ENCODE assay signal across 1 cellular context in genomic region chr20:31664696-31665354, GRCh38.
A peak's percentile ranks its signal among the peaks of the same experiment; 100 is the strongest.
TF ChIP-seq lines count a peak whose summit lies in the region.

No MANE protein-coding gene starts in this region.

TF ChIP-seq in HepG2, 621 proteins besides CTCF, POLR2A, EP300 and RAD21 (continued from another document and continues in another):
- TF ChIP-seq, protein P1, sequence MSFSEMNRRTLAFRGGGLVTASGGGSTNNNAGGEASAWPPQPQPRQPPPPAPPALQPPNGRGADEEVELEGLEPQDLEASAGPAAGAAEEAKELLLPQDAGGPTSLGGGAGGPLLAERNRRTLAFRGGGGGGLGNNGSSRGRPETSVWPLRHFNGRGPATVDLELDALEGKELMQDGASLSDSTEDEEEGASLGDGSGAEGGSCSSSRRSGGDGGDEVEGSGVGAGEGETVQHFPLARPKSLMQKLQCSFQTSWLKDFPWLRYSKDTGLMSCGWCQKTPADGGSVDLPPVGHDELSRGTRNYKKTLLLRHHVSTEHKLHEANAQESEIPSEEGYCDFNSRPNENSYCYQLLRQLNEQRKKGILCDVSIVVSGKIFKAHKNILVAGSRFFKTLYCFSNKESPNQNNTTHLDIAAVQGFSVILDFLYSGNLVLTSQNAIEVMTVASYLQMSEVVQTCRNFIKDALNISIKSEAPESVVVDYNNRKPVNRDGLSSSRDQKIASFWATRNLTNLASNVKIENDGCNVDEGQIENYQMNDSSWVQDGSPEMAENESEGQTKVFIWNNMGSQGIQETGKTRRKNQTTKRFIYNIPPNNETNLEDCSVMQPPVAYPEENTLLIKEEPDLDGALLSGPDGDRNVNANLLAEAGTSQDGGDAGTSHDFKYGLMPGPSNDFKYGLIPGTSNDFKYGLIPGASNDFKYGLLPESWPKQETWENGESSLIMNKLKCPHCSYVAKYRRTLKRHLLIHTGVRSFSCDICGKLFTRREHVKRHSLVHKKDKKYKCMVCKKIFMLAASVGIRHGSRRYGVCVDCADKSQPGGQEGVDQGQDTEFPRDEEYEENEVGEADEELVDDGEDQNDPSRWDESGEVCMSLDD (CRISPR knock-in tag; IDR thresholded peaks at IDR 0.05; ENCODE audit: borderline replicate concordance): no peak
- TF ChIP-seq, protein P2, sequence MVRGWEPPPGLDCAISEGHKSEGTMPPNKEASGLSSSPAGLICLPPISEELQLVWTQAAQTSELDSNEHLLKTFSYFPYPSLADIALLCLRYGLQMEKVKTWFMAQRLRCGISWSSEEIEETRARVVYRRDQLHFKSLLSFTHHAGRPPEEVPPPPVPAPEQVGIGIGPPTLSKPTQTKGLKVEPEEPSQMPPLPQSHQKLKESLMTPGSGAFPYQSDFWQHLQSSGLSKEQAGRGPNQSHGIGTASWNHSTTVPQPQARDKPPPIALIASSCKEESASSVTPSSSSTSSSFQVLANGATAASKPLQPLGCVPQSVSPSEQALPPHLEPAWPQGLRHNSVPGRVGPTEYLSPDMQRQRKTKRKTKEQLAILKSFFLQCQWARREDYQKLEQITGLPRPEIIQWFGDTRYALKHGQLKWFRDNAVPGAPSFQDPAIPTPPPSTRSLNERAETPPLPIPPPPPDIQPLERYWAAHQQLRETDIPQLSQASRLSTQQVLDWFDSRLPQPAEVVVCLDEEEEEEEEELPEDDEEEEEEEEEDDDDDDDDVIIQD (CRISPR knock-in tag; IDR thresholded peaks at IDR 0.05; ENCODE audit: low read depth): no peak
- TF ChIP-seq REXO4 (CRISPR knock-in tag; IDR thresholded peaks at IDR 0.05; ENCODE audit: borderline replicate concordance): no peak
- no peak for TF ChIP-seq RXRA (CRISPR knock-in tag; IDR thresholded peaks at IDR 0.05)
- TF ChIP-seq FLYWCH1 (CRISPR knock-in tag; IDR thresholded peaks at IDR 0.05): no peak
- no peak for TF ChIP-seq ZNF607 (CRISPR knock-in tag; IDR thresholded peaks at IDR 0.05; ENCODE audit: borderline replicate concordance)
- no peak for TF ChIP-seq XBP1 (CRISPR knock-in tag; IDR thresholded peaks at IDR 0.05)
- no peak for TF ChIP-seq TAF15 (IDR thresholded peaks at IDR 0.05; ENCODE audit: low read depth, low read length, poor library complexity, severe bottlenecking)
- TF ChIP-seq PRPF4 (IDR thresholded peaks at IDR 0.05; ENCODE audit: low read depth, low read length, poor library complexity, severe bottlenecking): no peak
- no peak; the same call in 1 of the 2 replicates for TF ChIP-seq ETV6 (CRISPR knock-in tag; conservative IDR thresholded peaks at IDR 0.05)
- no peak for TF ChIP-seq CEBPG (CRISPR knock-in tag; IDR thresholded peaks at IDR 0.05)
- no peak for TF ChIP-seq ZNF335 (CRISPR knock-in tag; IDR thresholded peaks at IDR 0.05)
- no peak for TF ChIP-seq ZNF24 (IDR thresholded peaks at IDR 0.05)
- peak; percentile 53 for TF ChIP-seq ZNF280B (CRISPR knock-in tag; IDR thresholded peaks at IDR 0.05; ENCODE audit: borderline replicate concordance)
- 0 out of 2 replicates have a peak, but pooled peaks have one; percentile 20 for TF ChIP-seq ZFP1 (CRISPR knock-in tag; IDR thresholded peaks at IDR 0.05)
- no peak for TF ChIP-seq NCOA1 (CRISPR knock-in tag; IDR thresholded peaks at IDR 0.05)
- TF ChIP-seq, protein P3, sequence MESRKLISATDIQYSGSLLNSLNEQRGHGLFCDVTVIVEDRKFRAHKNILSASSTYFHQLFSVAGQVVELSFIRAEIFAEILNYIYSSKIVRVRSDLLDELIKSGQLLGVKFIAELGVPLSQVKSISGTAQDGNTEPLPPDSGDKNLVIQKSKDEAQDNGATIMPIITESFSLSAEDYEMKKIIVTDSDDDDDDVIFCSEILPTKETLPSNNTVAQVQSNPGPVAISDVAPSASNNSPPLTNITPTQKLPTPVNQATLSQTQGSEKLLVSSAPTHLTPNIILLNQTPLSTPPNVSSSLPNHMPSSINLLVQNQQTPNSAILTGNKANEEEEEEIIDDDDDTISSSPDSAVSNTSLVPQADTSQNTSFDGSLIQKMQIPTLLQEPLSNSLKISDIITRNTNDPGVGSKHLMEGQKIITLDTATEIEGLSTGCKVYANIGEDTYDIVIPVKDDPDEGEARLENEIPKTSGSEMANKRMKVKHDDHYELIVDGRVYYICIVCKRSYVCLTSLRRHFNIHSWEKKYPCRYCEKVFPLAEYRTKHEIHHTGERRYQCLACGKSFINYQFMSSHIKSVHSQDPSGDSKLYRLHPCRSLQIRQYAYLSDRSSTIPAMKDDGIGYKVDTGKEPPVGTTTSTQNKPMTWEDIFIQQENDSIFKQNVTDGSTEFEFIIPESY (CRISPR knock-in tag; IDR thresholded peaks at IDR 0.05): no peak
- no peak for TF ChIP-seq ZFAT (CRISPR knock-in tag; conservative IDR thresholded peaks at IDR 0.05)
- TF ChIP-seq ZBTB1 (CRISPR knock-in tag; IDR thresholded peaks at IDR 0.05; ENCODE audit: borderline replicate concordance): no peak
- TF ChIP-seq NRL (CRISPR knock-in tag; IDR thresholded peaks at IDR 0.05; ENCODE audit: borderline replicate concordance): peak; percentile 84; the same call in 1 of the 2 replicates
- TF ChIP-seq FOSL1 (CRISPR knock-in tag; IDR thresholded peaks at IDR 0.05; ENCODE audit: borderline replicate concordance): no peak
- TF ChIP-seq ZNF451 (CRISPR knock-in tag; IDR thresholded peaks at IDR 0.05): no peak
- TF ChIP-seq ZNF766 (CRISPR knock-in tag; IDR thresholded peaks at IDR 0.05; ENCODE audit: borderline replicate concordance): no peak
- no peak for TF ChIP-seq RFX3 (CRISPR knock-in tag; IDR thresholded peaks at IDR 0.05)
- no peak for TF ChIP-seq ZNF484 (CRISPR knock-in tag; IDR thresholded peaks at IDR 0.05; ENCODE audit: borderline replicate concordance, low read depth)
- TF ChIP-seq ZNF460 (CRISPR knock-in tag; IDR thresholded peaks at IDR 0.05; ENCODE audit: borderline replicate concordance): no peak
- TF ChIP-seq, protein P4, sequence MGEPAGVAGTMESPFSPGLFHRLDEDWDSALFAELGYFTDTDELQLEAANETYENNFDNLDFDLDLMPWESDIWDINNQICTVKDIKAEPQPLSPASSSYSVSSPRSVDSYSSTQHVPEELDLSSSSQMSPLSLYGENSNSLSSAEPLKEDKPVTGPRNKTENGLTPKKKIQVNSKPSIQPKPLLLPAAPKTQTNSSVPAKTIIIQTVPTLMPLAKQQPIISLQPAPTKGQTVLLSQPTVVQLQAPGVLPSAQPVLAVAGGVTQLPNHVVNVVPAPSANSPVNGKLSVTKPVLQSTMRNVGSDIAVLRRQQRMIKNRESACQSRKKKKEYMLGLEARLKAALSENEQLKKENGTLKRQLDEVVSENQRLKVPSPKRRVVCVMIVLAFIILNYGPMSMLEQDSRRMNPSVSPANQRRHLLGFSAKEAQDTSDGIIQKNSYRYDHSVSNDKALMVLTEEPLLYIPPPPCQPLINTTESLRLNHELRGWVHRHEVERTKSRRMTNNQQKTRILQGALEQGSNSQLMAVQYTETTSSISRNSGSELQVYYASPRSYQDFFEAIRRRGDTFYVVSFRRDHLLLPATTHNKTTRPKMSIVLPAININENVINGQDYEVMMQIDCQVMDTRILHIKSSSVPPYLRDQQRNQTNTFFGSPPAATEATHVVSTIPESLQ (CRISPR knock-in tag; conservative IDR thresholded peaks at IDR 0.05): no peak
- TF ChIP-seq FIP1L1 (IDR thresholded peaks at IDR 0.05; ENCODE audit: borderline replicate concordance, insufficient read depth, low read depth, low read length): no peak
- no peak for TF ChIP-seq GATA4 (IDR thresholded peaks at IDR 0.05; ENCODE audit: borderline replicate concordance, low read depth)
- no peak for TF ChIP-seq MAFK (conservative IDR thresholded peaks at IDR 0.05 in 1 of 2, IDR thresholded peaks at IDR 0.05 in 1 of 2; ENCODE audit: low read length in 2 of 2)
- 0 out of 2 replicates have a peak, but pooled peaks have one; percentile 30 for TF ChIP-seq GMEB1 (CRISPR knock-in tag; IDR thresholded peaks at IDR 0.05; ENCODE audit: borderline replicate concordance)
- no peak for TF ChIP-seq ZNF501 (CRISPR knock-in tag; IDR thresholded peaks at IDR 0.05)
- TF ChIP-seq ZNF737 (CRISPR knock-in tag; IDR thresholded peaks at IDR 0.05; ENCODE audit: borderline replicate concordance): no peak
- TF ChIP-seq FOXO1 (CRISPR knock-in tag; IDR thresholded peaks at IDR 0.05): no peak
- TF ChIP-seq ZNF570 (CRISPR knock-in tag; IDR thresholded peaks at IDR 0.05; ENCODE audit: borderline replicate concordance): no peak
- no peak for TF ChIP-seq SMC3 (IDR thresholded peaks at IDR 0.05; ENCODE audit: low read length)
- TF ChIP-seq POLR2G (IDR thresholded peaks at IDR 0.05; ENCODE audit: low read depth, low read length): peak; percentile 45
- TF ChIP-seq, protein P5, sequence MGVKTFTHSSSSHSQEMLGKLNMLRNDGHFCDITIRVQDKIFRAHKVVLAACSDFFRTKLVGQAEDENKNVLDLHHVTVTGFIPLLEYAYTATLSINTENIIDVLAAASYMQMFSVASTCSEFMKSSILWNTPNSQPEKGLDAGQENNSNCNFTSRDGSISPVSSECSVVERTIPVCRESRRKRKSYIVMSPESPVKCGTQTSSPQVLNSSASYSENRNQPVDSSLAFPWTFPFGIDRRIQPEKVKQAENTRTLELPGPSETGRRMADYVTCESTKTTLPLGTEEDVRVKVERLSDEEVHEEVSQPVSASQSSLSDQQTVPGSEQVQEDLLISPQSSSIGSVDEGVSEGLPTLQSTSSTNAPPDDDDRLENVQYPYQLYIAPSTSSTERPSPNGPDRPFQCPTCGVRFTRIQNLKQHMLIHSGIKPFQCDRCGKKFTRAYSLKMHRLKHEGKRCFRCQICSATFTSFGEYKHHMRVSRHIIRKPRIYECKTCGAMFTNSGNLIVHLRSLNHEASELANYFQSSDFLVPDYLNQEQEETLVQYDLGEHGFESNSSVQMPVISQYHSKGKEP (CRISPR knock-in tag; IDR thresholded peaks at IDR 0.05): no peak
- no peak for TF ChIP-seq ZSCAN22 (CRISPR knock-in tag; IDR thresholded peaks at IDR 0.05)
- no peak for TF ChIP-seq JARID2 (CRISPR knock-in tag; IDR thresholded peaks at IDR 0.05; ENCODE audit: insufficient replicate concordance)
- TF ChIP-seq MED1 (CRISPR knock-in tag; IDR thresholded peaks at IDR 0.05): no peak
- no peak for TF ChIP-seq ZBTB4 (CRISPR knock-in tag; IDR thresholded peaks at IDR 0.05; ENCODE audit: borderline replicate concordance)
- TF ChIP-seq ZNF83 (CRISPR knock-in tag; IDR thresholded peaks at IDR 0.05; ENCODE audit: borderline replicate concordance): no peak
- TF ChIP-seq ZNF251 (CRISPR knock-in tag; IDR thresholded peaks at IDR 0.05): no peak
- TF ChIP-seq ADNP (CRISPR knock-in tag; IDR thresholded peaks at IDR 0.05): no peak
- no peak for TF ChIP-seq ZNF644 (CRISPR knock-in tag; IDR thresholded peaks at IDR 0.05; ENCODE audit: low read depth)
- TF ChIP-seq ZBTB49 (CRISPR knock-in tag; IDR thresholded peaks at IDR 0.05; ENCODE audit: borderline replicate concordance): no peak
- TF ChIP-seq ZNF549 (CRISPR knock-in tag; IDR thresholded peaks at IDR 0.05): no peak
- TF ChIP-seq MZF1 (CRISPR knock-in tag; IDR thresholded peaks at IDR 0.05; ENCODE audit: borderline replicate concordance): no peak
